ENCODE assay signal across 1 cellular context in the genomic region with DNA sequence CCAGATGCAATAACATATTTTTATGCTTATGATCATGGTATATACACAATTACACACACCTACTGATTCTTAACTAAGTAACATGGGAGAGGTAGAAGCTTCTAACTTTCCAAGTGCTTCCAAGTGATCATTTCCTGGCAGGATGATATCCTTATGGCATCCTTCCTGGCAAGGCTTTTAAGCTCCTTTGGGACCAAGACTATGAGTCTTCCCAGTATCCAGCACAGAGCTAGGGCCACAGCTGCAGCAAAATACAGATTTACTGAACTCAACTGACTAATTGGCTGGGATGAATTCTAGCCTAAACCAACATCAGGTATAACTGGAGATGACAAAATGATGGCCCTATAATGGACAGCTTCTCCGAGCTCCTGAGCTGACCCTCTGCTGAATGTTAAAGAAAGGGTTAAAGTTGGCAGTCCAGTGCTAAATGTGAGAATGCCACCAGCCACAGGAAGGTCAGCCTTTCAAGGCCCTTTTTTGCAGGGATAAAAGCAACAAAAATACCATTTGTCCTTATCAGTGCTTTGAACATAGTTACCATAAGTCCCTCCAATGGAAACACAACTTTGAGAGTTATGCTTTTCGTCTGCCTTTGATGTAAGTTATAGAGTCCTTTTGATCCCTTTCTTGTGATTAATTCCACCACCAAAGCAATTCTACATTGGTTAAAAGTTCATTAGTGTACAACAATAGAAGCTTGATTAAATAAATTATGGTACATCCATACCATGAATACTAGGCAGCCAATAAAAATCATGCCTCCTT.
TF ChIP-seq lines count a peak whose summit lies in the region.

No MANE protein-coding gene starts in this region.

TF ChIP-seq in HepG2, 621 proteins besides CTCF, POLR2A, EP300 and RAD21 (continued from another document and continues in another):
- TF ChIP-seq, protein P1, sequence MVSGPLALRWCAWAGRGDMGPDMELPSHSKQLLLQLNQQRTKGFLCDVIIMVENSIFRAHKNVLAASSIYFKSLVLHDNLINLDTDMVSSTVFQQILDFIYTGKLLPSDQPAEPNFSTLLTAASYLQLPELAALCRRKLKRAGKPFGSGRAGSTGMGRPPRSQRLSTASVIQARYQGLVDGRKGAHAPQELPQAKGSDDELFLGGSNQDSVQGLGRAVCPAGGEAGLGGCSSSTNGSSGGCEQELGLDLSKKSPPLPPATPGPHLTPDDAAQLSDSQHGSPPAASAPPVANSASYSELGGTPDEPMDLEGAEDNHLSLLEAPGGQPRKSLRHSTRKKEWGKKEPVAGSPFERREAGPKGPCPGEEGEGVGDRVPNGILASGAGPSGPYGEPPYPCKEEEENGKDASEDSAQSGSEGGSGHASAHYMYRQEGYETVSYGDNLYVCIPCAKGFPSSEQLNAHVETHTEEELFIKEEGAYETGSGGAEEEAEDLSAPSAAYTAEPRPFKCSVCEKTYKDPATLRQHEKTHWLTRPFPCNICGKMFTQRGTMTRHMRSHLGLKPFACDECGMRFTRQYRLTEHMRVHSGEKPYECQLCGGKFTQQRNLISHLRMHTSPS (CRISPR knock-in tag; IDR thresholded peaks at IDR 0.05; ENCODE audit: low read depth) = 0 out of 2 replicates have a peak, but pooled peaks have one; percentile 32
- TF ChIP-seq, protein P2, sequence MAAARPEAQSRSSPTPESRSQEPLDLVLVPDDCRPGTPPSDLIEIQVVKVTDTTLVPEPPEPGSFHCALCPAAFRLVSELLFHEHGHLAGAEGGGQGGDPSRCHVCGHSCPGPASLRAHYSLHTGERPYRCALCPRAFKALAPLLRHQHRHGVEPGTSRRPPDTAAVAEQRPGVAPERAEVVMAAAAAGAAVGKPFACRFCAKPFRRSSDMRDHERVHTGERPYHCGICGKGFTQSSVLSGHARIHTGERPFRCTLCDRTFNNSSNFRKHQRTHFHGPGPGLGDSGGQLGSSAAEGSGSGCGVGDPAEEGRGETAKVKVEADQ (CRISPR knock-in tag; IDR thresholded peaks at IDR 0.05; ENCODE audit: borderline replicate concordance) = no peak
- TF ChIP-seq BRCA1 (CRISPR knock-in tag; IDR thresholded peaks at IDR 0.05) = no peak
- no peak for TF ChIP-seq ZNF777 (CRISPR knock-in tag; IDR thresholded peaks at IDR 0.05)
- no peak for TF ChIP-seq KLF6 (CRISPR knock-in tag; IDR thresholded peaks at IDR 0.05)
- TF ChIP-seq MLLT10 (CRISPR knock-in tag; IDR thresholded peaks at IDR 0.05) = no peak
- peak; percentile 47; the same call in 1 of the 2 replicates for TF ChIP-seq NCOR1 (IDR thresholded peaks at IDR 0.05; ENCODE audit: borderline replicate concordance, low read length)
- TF ChIP-seq RFX1 (IDR thresholded peaks at IDR 0.05) = no peak
- TF ChIP-seq ZNF773 (CRISPR knock-in tag; IDR thresholded peaks at IDR 0.05; ENCODE audit: borderline replicate concordance) = no peak
- TF ChIP-seq FOSL2 (CRISPR knock-in tag; IDR thresholded peaks at IDR 0.05) = peak; percentile 39
- TF ChIP-seq ZNF503 (CRISPR knock-in tag; IDR thresholded peaks at IDR 0.05) = no peak; the same call in 1 of the 2 replicates
- TF ChIP-seq ZNF329 (CRISPR knock-in tag; IDR thresholded peaks at IDR 0.05; ENCODE audit: low read depth) = no peak
- TF ChIP-seq ZBTB21 (CRISPR knock-in tag; IDR thresholded peaks at IDR 0.05) = no peak
- TF ChIP-seq NFYB (CRISPR knock-in tag; IDR thresholded peaks at IDR 0.05) = no peak
- no peak for TF ChIP-seq ZNF546 (CRISPR knock-in tag; conservative IDR thresholded peaks at IDR 0.05)
- no peak for TF ChIP-seq XBP1 (CRISPR knock-in tag; IDR thresholded peaks at IDR 0.05)
- TF ChIP-seq DMAP1 (CRISPR knock-in tag; IDR thresholded peaks at IDR 0.05) = 0 out of 2 replicates have a peak, but pooled peaks have one; percentile 21
- TF ChIP-seq MTF2 (CRISPR knock-in tag; IDR thresholded peaks at IDR 0.05; ENCODE audit: borderline replicate concordance) = no peak
- TF ChIP-seq ZNF614 (CRISPR knock-in tag; IDR thresholded peaks at IDR 0.05; ENCODE audit: borderline replicate concordance) = peak; percentile 65; the same call in 1 of the 2 replicates
- TF ChIP-seq, protein P3, sequence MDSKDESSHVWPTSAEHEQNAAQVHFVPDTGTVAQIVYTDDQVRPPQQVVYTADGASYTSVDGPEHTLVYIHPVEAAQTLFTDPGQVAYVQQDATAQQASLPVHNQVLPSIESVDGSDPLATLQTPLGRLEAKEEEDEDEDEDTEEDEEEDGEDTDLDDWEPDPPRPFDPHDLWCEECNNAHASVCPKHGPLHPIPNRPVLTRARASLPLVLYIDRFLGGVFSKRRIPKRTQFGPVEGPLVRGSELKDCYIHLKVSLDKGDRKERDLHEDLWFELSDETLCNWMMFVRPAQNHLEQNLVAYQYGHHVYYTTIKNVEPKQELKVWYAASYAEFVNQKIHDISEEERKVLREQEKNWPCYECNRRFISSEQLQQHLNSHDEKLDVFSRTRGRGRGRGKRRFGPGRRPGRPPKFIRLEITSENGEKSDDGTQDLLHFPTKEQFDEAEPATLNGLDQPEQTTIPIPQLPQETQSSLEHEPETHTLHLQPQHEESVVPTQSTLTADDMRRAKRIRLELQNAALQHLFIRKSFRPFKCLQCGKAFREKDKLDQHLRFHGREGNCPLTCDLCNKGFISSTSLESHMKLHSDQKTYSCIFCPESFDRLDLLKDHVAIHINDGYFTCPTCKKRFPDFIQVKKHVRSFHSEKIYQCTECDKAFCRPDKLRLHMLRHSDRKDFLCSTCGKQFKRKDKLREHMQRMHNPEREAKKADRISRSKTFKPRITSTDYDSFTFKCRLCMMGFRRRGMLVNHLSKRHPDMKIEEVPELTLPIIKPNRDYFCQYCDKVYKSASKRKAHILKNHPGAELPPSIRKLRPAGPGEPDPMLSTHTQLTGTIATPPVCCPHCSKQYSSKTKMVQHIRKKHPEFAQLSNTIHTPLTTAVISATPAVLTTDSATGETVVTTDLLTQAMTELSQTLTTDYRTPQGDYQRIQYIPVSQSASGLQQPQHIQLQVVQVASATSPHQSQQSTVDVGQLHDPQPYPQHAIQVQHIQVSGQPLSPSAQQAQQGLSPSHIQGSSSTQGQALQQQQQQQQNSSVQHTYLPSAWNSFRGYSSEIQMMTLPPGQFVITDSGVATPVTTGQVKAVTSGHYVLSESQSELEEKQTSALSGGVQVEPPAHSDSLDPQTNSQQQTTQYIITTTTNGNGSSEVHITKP (CRISPR knock-in tag; IDR thresholded peaks at IDR 0.05; ENCODE audit: low read depth) = no peak
- TF ChIP-seq, protein P4, sequence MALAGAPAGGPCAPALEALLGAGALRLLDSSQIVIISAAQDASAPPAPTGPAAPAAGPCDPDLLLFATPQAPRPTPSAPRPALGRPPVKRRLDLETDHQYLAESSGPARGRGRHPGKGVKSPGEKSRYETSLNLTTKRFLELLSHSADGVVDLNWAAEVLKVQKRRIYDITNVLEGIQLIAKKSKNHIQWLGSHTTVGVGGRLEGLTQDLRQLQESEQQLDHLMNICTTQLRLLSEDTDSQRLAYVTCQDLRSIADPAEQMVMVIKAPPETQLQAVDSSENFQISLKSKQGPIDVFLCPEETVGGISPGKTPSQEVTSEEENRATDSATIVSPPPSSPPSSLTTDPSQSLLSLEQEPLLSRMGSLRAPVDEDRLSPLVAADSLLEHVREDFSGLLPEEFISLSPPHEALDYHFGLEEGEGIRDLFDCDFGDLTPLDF (CRISPR knock-in tag; IDR thresholded peaks at IDR 0.05) = no peak
- no peak for TF ChIP-seq ZNF354B (CRISPR knock-in tag; IDR thresholded peaks at IDR 0.05)
- TF ChIP-seq ZNF816 (CRISPR knock-in tag; IDR thresholded peaks at IDR 0.05; ENCODE audit: borderline replicate concordance) = no peak
- no peak for TF ChIP-seq ARHGAP35 (CRISPR knock-in tag; IDR thresholded peaks at IDR 0.05; ENCODE audit: borderline replicate concordance)
- TF ChIP-seq PPARG (CRISPR knock-in tag; conservative IDR thresholded peaks at IDR 0.05) = peak; percentile 66; the same call in 1 of the 2 replicates
- TF ChIP-seq MAF1 (CRISPR knock-in tag; IDR thresholded peaks at IDR 0.05; ENCODE audit: borderline replicate concordance) = no peak
- TF ChIP-seq ZSCAN5A (CRISPR knock-in tag; IDR thresholded peaks at IDR 0.05; ENCODE audit: borderline replicate concordance) = no peak
- TF ChIP-seq CHD4 (IDR thresholded peaks at IDR 0.05; ENCODE audit: borderline replicate concordance, low read length) = peak; percentile 60; the same call in 1 of the 2 replicates
- no peak for TF ChIP-seq ZNF367 (CRISPR knock-in tag; IDR thresholded peaks at IDR 0.05; ENCODE audit: borderline replicate concordance)
- TF ChIP-seq GABPA (IDR thresholded peaks at IDR 0.05; ENCODE audit: low read depth, low read length) = no peak
- TF ChIP-seq GABPA (CRISPR knock-in tag; IDR thresholded peaks at IDR 0.05; ENCODE audit: low read depth) = no peak
- TF ChIP-seq TBL1XR1 (IDR thresholded peaks at IDR 0.05; ENCODE audit: borderline replicate concordance, low read length, partially characterized antibody) = peak; percentile 23
- no peak for TF ChIP-seq ZZZ3 (CRISPR knock-in tag; IDR thresholded peaks at IDR 0.05; ENCODE audit: borderline replicate concordance)
- TF ChIP-seq ZBTB39 (CRISPR knock-in tag; IDR thresholded peaks at IDR 0.05) = no peak
- no peak for TF ChIP-seq YEATS4 (CRISPR knock-in tag; IDR thresholded peaks at IDR 0.05; ENCODE audit: borderline replicate concordance)
- TF ChIP-seq NPAS2 (CRISPR knock-in tag; IDR thresholded peaks at IDR 0.05; ENCODE audit: borderline replicate concordance) = no peak
- TF ChIP-seq KAT2B (IDR thresholded peaks at IDR 0.05; ENCODE audit: borderline replicate concordance, low read depth, low read length) = no peak
- no peak for TF ChIP-seq PAWR (CRISPR knock-in tag; IDR thresholded peaks at IDR 0.05; ENCODE audit: borderline replicate concordance)
- no peak for TF ChIP-seq ZNF780A (CRISPR knock-in tag; IDR thresholded peaks at IDR 0.05)
- no peak for TF ChIP-seq ZFP41 (CRISPR knock-in tag; IDR thresholded peaks at IDR 0.05; ENCODE audit: borderline replicate concordance)
- TF ChIP-seq MLXIP (CRISPR knock-in tag; IDR thresholded peaks at IDR 0.05; ENCODE audit: borderline replicate concordance) = no peak
- TF ChIP-seq GTF2F1 (IDR thresholded peaks at IDR 0.05; ENCODE audit: low read length) = no peak
